12 cellular contexts compared by ENCODE assay signal in genomic region chr5:167993771-167994170, GRCh38.
"Had no signal": no experiment of that assay in that cellular context is flagged by ENCODE, and none has a peak within 500 bp of the region (broad histone marks: within the 10 kb centered on the region; RNA-seq: fewer than 3 reads in every experiment).

No MANE protein-coding gene starts in this region.

- H3K27ac ChIP-seq: left lung, stomach had no signal

- H3K4me3 Mint-ChIP-seq: activated B cell treated with CpG ODN at 0.5 μM for 24 hours; activated CD4-positive, alpha-beta T cell treated with anti-CD3 and anti-CD28 coated beads, Interleukin-2, amount 10 ng/mL, durations not matched to agents 7 days and 5 days; activated naive CD4-positive, alpha-beta T cell treated with anti-CD3 and anti-CD28 coated beads, Interleukin-2, amount 10 ng/mL, durations not matched to agents 7 days and 5 days; central memory CD8-positive, alpha-beta T cell had no signal

- ATAC-seq: left lung had no signal

- H3K27me3 ChIP-seq: left lung, stomach had no signal

- H3K4me1 Mint-ChIP-seq: activated B cell treated with CpG ODN at 0.5 μM for 24 hours; activated CD4-positive, alpha-beta T cell treated with anti-CD3 and anti-CD28 coated beads, Interleukin-2, amount 10 ng/mL, durations not matched to agents 7 days and 5 days; activated naive CD4-positive, alpha-beta T cell treated with anti-CD3 and anti-CD28 coated beads, Interleukin-2, amount 10 ng/mL, durations not matched to agents 7 days and 5 days; central memory CD8-positive, alpha-beta T cell had no signal

- H3K9me3 ChIP-seq: left lung, stomach had no signal

- H3K9me3 Mint-ChIP-seq: activated B cell treated with CpG ODN at 0.5 μM for 24 hours; activated CD4-positive, alpha-beta T cell treated with anti-CD3 and anti-CD28 coated beads, Interleukin-2, amount 10 ng/mL, durations not matched to agents 7 days and 5 days; activated naive CD4-positive, alpha-beta T cell treated with anti-CD3 and anti-CD28 coated beads, Interleukin-2, amount 10 ng/mL, durations not matched to agents 7 days and 5 days; activated T-helper 2 cell treated with anti-CD3 and anti-CD28 coated beads, Interferon-gamma antibody, Interleukin-2, Interleukin-4, amounts not matched to agents 10 μg/mL and 5 μg/mL and 100 μg/mL, durations not matched to agents 14 hours and 24 hours and 36 hours had no signal

- H3K36me3 ChIP-seq: left lung, stomach had no signal

- DNase-seq: activated B cell treated with CpG ODN at 0.5 μM for 24 hours; activated CD4-positive, alpha-beta T cell treated with anti-CD3 and anti-CD28 coated beads, Interleukin-2, amount 10 ng/mL, durations not matched to agents 7 days and 5 days; activated naive CD4-positive, alpha-beta T cell treated with anti-CD3 and anti-CD28 coated beads, Interleukin-2, amount 10 ng/mL, durations not matched to agents 7 days and 5 days; effector memory CD4-positive, alpha-beta T cell; erythroblast; left lung; stimulated activated CD4-positive, alpha-beta T cell treated with anti-CD3 and anti-CD28 coated beads, Interleukin-15, amount 100 ng/mL, for 24 hours; stimulated activated CD4-positive, alpha-beta T cell treated with anti-CD3 and anti-CD28 coated beads, Interleukin-4, amount 100 ng/mL, for 24 hours; stomach; T-helper 2 cell had no signal

- H3K27me3 Mint-ChIP-seq: activated B cell treated with CpG ODN at 0.5 μM for 24 hours; activated CD4-positive, alpha-beta T cell treated with anti-CD3 and anti-CD28 coated beads, Interleukin-2, amount 10 ng/mL, durations not matched to agents 7 days and 5 days; activated naive CD4-positive, alpha-beta T cell treated with anti-CD3 and anti-CD28 coated beads, Interleukin-2, amount 10 ng/mL, durations not matched to agents 7 days and 5 days had no signal

- H3K4me1 ChIP-seq: left lung, stomach had no signal

- H3K36me3 Mint-ChIP-seq: activated naive CD4-positive, alpha-beta T cell treated with anti-CD3 and anti-CD28 coated beads, Interleukin-2, amount 10 ng/mL, durations not matched to agents 7 days and 5 days had no signal

- H3K27ac Mint-ChIP-seq: activated B cell treated with CpG ODN at 0.5 μM for 24 hours; activated CD4-positive, alpha-beta T cell treated with anti-CD3 and anti-CD28 coated beads, Interleukin-2, amount 10 ng/mL, durations not matched to agents 7 days and 5 days; activated naive CD4-positive, alpha-beta T cell treated with anti-CD3 and anti-CD28 coated beads, Interleukin-2, amount 10 ng/mL, durations not matched to agents 7 days and 5 days; activated T-helper 2 cell treated with anti-CD3 and anti-CD28 coated beads, Interferon-gamma antibody, Interleukin-2, Interleukin-4, amounts not matched to agents 10 μg/mL and 5 μg/mL and 100 μg/mL, durations not matched to agents 14 hours and 24 hours and 36 hours had no signal

- H3K4me3 ChIP-seq: left lung, stomach had no signal
